In the genomic region with DNA sequence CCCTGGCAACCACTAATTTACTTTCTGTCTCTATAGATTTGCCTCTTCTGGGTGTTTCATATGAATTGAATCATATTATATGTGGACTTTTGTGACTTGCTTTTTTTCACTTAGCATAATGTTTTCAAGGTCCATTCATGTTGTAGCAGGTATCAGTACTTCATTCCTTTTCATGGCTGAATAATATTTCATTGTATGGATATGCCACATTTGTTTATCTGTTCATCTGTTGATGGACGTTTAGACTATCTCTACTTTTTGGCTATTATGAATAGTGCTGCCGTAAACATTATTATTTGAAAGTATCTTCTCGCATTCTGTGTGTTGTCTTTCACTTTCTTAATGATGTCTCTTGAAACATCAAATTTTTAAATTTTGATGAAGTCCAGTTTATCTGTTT, we compare ENCODE assay signal across 27 cellular contexts.
"Had no signal": no experiment of that assay in that cellular context is flagged by ENCODE, and none has a peak within 500 bp of the region (broad histone marks: within the 10 kb centered on the region; RNA-seq: fewer than 3 reads in every experiment).

No MANE protein-coding gene starts in this region.

- H3K4me1 Mint-ChIP-seq: nephron progenitor cell; stimulated activated effector memory CD8-positive, alpha-beta T cell treated with anti-CD3 and anti-CD28 coated beads, Interleukin-12 subunit alpha, Interleukin-12 subunit beta, amount 100 ng/mL, for 72 hours; stimulated activated naive B cell treated with anti-CD40 and anti-IgM and Interleukin-4, amounts not matched to agents 10 μg/mL and 1 μg/mL and 100 μg/mL, for 72 hours had no signal

- H3K27ac ChIP-seq: neutrophil, pancreas, psoas muscle, right lobe of liver, sigmoid colon, stomach, thoracic aorta, thyroid gland, tibial nerve, upper lobe of left lung, vagina had no signal

- H3K4me3 Mint-ChIP-seq: natural killer cell treated with Interleukin-12 subunit alpha and Interleukin-12 subunit beta and Interleukin-15 and Interleukin-18, amount 100 ng/mL, for 72 hours; nephron progenitor cell; neural crest cell; stimulated activated effector memory CD8-positive, alpha-beta T cell treated with anti-CD3 and anti-CD28 coated beads, Interleukin-12 subunit alpha, Interleukin-12 subunit beta, amount 100 ng/mL, for 72 hours; stimulated activated naive B cell treated with anti-CD40 and anti-IgM and Interleukin-4, amounts not matched to agents 10 μg/mL and 1 μg/mL and 100 μg/mL, for 72 hours; stimulated activated naive CD8-positive, alpha-beta T cell treated with anti-CD3 and anti-CD28 coated beads, Interleukin-15, Interleukin-2, amounts not matched to agents 100 ng/mL and 50 ng/mL, for 24 hours had no signal

- H3K9me3 ChIP-seq: neutrophil, pancreas, psoas muscle, right lobe of liver, sigmoid colon, stomach, thoracic aorta, thyroid gland, tibial nerve, upper lobe of left lung, vagina had no signal

- FAIRE-seq: small intestine, urothelium cell line had no signal

- H3K9me3 Mint-ChIP-seq: natural killer cell treated with Interleukin-12 subunit alpha and Interleukin-12 subunit beta and Interleukin-15 and Interleukin-18, amount 100 ng/mL, for 72 hours; stimulated activated effector memory CD8-positive, alpha-beta T cell treated with anti-CD3 and anti-CD28 coated beads, Interleukin-12 subunit alpha, Interleukin-12 subunit beta, amount 100 ng/mL, for 72 hours; stimulated activated naive CD8-positive, alpha-beta T cell treated with anti-CD3 and anti-CD28 coated beads, Interleukin-15, Interleukin-2, amounts not matched to agents 100 ng/mL and 50 ng/mL, for 24 hours had no signal

- H3K27me3 ChIP-seq: pancreas, right lobe of liver, sigmoid colon, stomach, thyroid gland, tibial nerve, upper lobe of left lung, vagina had no signal

- H3K36me3 Mint-ChIP-seq: natural killer cell treated with Interleukin-12 subunit alpha and Interleukin-12 subunit beta and Interleukin-15 and Interleukin-18, amount 100 ng/mL, for 72 hours; stimulated activated effector memory CD8-positive, alpha-beta T cell treated with anti-CD3 and anti-CD28 coated beads, Interleukin-12 subunit alpha, Interleukin-12 subunit beta, amount 100 ng/mL, for 72 hours; stimulated activated naive B cell treated with anti-CD40 and anti-IgM and Interleukin-4, amounts not matched to agents 10 μg/mL and 1 μg/mL and 100 μg/mL, for 72 hours had no signal

- H3K27ac Mint-ChIP-seq: natural killer cell treated with Interleukin-12 subunit alpha and Interleukin-12 subunit beta and Interleukin-15 and Interleukin-18, amount 100 ng/mL, for 72 hours; nephron progenitor cell; stimulated activated effector memory CD8-positive, alpha-beta T cell treated with anti-CD3 and anti-CD28 coated beads, Interleukin-12 subunit alpha, Interleukin-12 subunit beta, amount 100 ng/mL, for 72 hours; stimulated activated naive B cell treated with anti-CD40 and anti-IgM and Interleukin-4, amounts not matched to agents 10 μg/mL and 1 μg/mL and 100 μg/mL, for 72 hours; stimulated activated naive CD8-positive, alpha-beta T cell treated with anti-CD3 and anti-CD28 coated beads, Interleukin-15, Interleukin-2, amounts not matched to agents 100 ng/mL and 50 ng/mL, for 24 hours had no signal

- H3K4me1 ChIP-seq: psoas muscle, right lobe of liver, tibial nerve, upper lobe of left lung, vagina had no signal

- DNase-seq: nephron progenitor cell; nucleus accumbens; pancreas; psoas muscle; right cardiac atrium; right lobe of liver; sigmoid colon; small intestine; stimulated activated CD4-positive, alpha-beta T cell treated with anti-CD3 and anti-CD28 coated beads, Interleukin-15, amount 100 ng/mL, for 24 hours; stimulated activated CD4-positive, alpha-beta T cell treated with anti-CD3 and anti-CD28 coated beads, Interleukin-2, amount 100 ng/mL, for 24 hours; stimulated activated CD4-positive, alpha-beta T cell treated with anti-CD3 and anti-CD28 coated beads, Interleukin-2, amount 100 ng/mL, for 48 hours; stimulated activated CD4-positive, alpha-beta T cell treated with anti-CD3 and anti-CD28 coated beads, Interleukin-4, amount 100 ng/mL, for 24 hours; stimulated activated naive B cell treated with anti-CD40 and anti-IgM and Interleukin-4, amounts not matched to agents 10 μg/mL and 1 μg/mL and 100 μg/mL, for 72 hours; stimulated activated naive CD4-positive, alpha-beta T cell treated with Interleukin-2 at 50 U/mL for 16 hours; stomach; thyroid gland; trophoblast cell; upper lobe of left lung had no signal

- ATAC-seq: natural killer cell treated with Interleukin-12 subunit alpha and Interleukin-12 subunit beta and Interleukin-15 and Interleukin-18, amount 100 ng/mL, for 72 hours; pancreas; psoas muscle; right cardiac atrium; right lobe of liver; stimulated activated effector memory CD8-positive, alpha-beta T cell treated with anti-CD3 and anti-CD28 coated beads, Interleukin-12 subunit alpha, Interleukin-12 subunit beta, amount 100 ng/mL, for 72 hours; stimulated activated naive B cell treated with anti-CD40 and anti-IgM and Interleukin-4, amounts not matched to agents 10 μg/mL and 1 μg/mL and 100 μg/mL, for 72 hours had no signal

- H3K27me3 Mint-ChIP-seq: stimulated activated naive CD8-positive, alpha-beta T cell treated with anti-CD3 and anti-CD28 coated beads, Interleukin-15, Interleukin-2, amounts not matched to agents 100 ng/mL and 50 ng/mL, for 24 hours had no signal

- H3K36me3 ChIP-seq: neutrophil, thoracic aorta, thyroid gland, tibial nerve, upper lobe of left lung had no signal

- H3K4me3 ChIP-seq: pancreas, psoas muscle, right lobe of liver, sigmoid colon, stomach, thoracic aorta, thyroid gland, tibial nerve, upper lobe of left lung, vagina had no signal
